In genomic region chr19:44260695-44261446, GRCh38 we compare ENCODE assay signal across 11 cellular contexts. TPM values are rescaled to one million over a fixed set of nuclear protein-coding genes. Genes with fewer than 3 reads are reported as not detected.
DNase-seq lines count a peak whose midpoint lies in the region; ATAC-seq and TF ChIP-seq lines count a peak whose summit lies in the region.
"Had no signal": no experiment of that assay in that cellular context is flagged by ENCODE, and none has a peak within 500 bp of the region (broad histone marks: within the 10 kb centered on the region; RNA-seq: fewer than 3 reads in every experiment).

No MANE protein-coding gene starts in this region.

- H3K36me3 ChIP-seq in GM23248 (ENCODE audit: low read depth) (no peaks in the 10 kb centered on the region), PC-9 (ENCODE audit: low read depth) (no peaks in the 10 kb centered on the region), psoas muscle (ENCODE audit: insufficient read depth in 1 of 2, low read depth in 1 of 2) (no peaks in the 10 kb centered on the region)

- H3K4me1 ChIP-seq in GM23248 (ENCODE audit: insufficient read depth) (peaks cover 6% of the 10 kb centered on the region; the same call in 1 of the 2 replicates), PC-9 (replicated peaks; ENCODE audit: insufficient read depth) (peaks cover 10% of the 10 kb centered on the region; the same call in 1 of the 2 replicates), psoas muscle (no peaks in the 10 kb centered on the region)
- H3K4me1 ChIP-seq: stomach had no signal

- WGBS in GM23248 (ENCODE audit: low coverage in 1 of 2, low lambda C conversion rate in 2 of 2, missing lambda C conversion rate in 2 of 2), 2 experiments, result 54 to 58% methylated on average over 6 of the region's 6 CpGs
- 48 to 51% (median 48%) methylated on average over 6 of the region's 6 CpGs for WGBS in psoas muscle, 3 donors

- in situ Hi-C loops in GM23248 (cut with MboI), result no loop called here

- peaks cover 6% of the 10 kb centered on the region; the same call in 1 of the 2 replicates for H3F3A ChIP-seq in GM23248 (ENCODE audit: insufficient read depth)
- H3F3A ChIP-seq in PC-9 (ENCODE audit: insufficient read depth, low read depth), result no peaks in the 10 kb centered on the region; the same call in 1 of the 2 replicates

- H3K4me3 ChIP-seq in GM23248, result no peak overlapping the region
- peak overlapping the region; percentile 50; the same call in 1 of the 2 replicates for H3K4me3 ChIP-seq in PC-9
- no peak overlapping the region for H3K4me3 ChIP-seq in fibroblast of mammary gland (ENCODE audit: control insufficient read depth, low read depth, low read length)
- H3K4me3 ChIP-seq in psoas muscle, result peak overlapping the region; percentile 58

- TF ChIP-seq CTCF in PC-9 (conservative IDR thresholded peaks at IDR 0.05) (no peak), fibroblast of mammary gland (conservative IDR thresholded peaks at IDR 0.05; ENCODE audit: control insufficient read depth, insufficient read depth, low read depth, low read length) (no peak), psoas muscle (IDR thresholded peaks at IDR 0.05) (no peak)

- H2AFZ ChIP-seq in GM23248 (peak overlapping the region; percentile 90), PC-9 (peak overlapping the region; percentile 95)

- H3K4me2 ChIP-seq in GM23248 (ENCODE audit: unreplicated experiment) (no peak overlapping the region), PC-9 (peak overlapping the region; percentile 76)

- POLR2A ChIA-PET in PC-9 (lab: Charles Lee; ENCODE audit: unreplicated experiment), result interaction anchor here (0.8 kb wide), 1 partner anchor 187 kb away, joined by 6 read pairs; the partner anchor contains the start of gene ZNF229

- no peaks in the 10 kb centered on the region for H3K9me2 ChIP-seq in GM23248 (ENCODE audit: insufficient read depth)
- no peaks in the 10 kb centered on the region for H3K9me2 ChIP-seq in PC-9 (ENCODE audit: insufficient read depth)

- CTCF ChIA-PET in PC-9 (lab: Charles Lee), result no interaction called here

- no peak overlapping the region for H3K9ac ChIP-seq in GM23248

- peak; percentile 9 for DNase-seq in GM23248
- no peak for DNase-seq in PC-9
- DNase-seq in fibroblast of mammary gland (ENCODE audit: low read depth), result peak; percentile 59
- DNase-seq in psoas muscle, result no peak
- no peak for DNase-seq in hypothalamus (lab: John Stamatoyannopoulos, UW)
- no peak for DNase-seq in pons (ENCODE audit: low spot score)
- DNase-seq: NCI-H2029; stimulated activated CD4-positive, alpha-beta T cell treated with anti-CD3 and anti-CD28 coated beads, Interleukin-12 subunit alpha, Interleukin-12 subunit beta, amount 100 ng/mL, for 4 hours; stomach had no signal

- H3K79me2 ChIP-seq in GM23248 (ENCODE audit: insufficient read depth) (no peaks in the 10 kb centered on the region), PC-9 (ENCODE audit: low read depth) (no peaks in the 10 kb centered on the region)

- H3K27ac ChIP-seq in GM23248 (no peak overlapping the region), PC-9 (no peak overlapping the region), psoas muscle (no peak overlapping the region)

- no peaks in the 10 kb centered on the region for H3K27me3 ChIP-seq in GM23248 (replicated peaks; ENCODE audit: insufficient read depth)
- no peaks in the 10 kb centered on the region for H3K27me3 ChIP-seq in PC-9 (ENCODE audit: insufficient read depth, low read depth)
- no peaks in the 10 kb centered on the region for H3K27me3 ChIP-seq in psoas muscle (ENCODE audit: insufficient read depth in 3 of 3, low read length in 2 of 3)
- H3K27me3 ChIP-seq: stomach had no signal

- intact Hi-C loops in PC-9 (cut with micrococcal nuclease; ENCODE audit: unreplicated experiment) (loop anchor here (2.0 kb wide), 1 partner anchor 44 kb away; the partner anchor contains the start of gene ZNF235), psoas muscle (cut with DNase I) (no loop called here)

- ATAC-seq in psoas muscle (no peak), HG02798 (IDR thresholded peaks at IDR 0.05; ENCODE audit: poor library complexity, unreplicated experiment) (no peak)
- ATAC-seq: left lobe of liver had no signal

- H3K9me3 ChIP-seq in GM23248 (ENCODE audit: low read depth) (peaks cover 3% of the 10 kb centered on the region), PC-9 (ENCODE audit: insufficient read depth, low read depth) (peaks cover 6% of the 10 kb centered on the region), psoas muscle (peaks cover 69% of the 10 kb centered on the region)

- H4K20me1 ChIP-seq in GM23248 (ENCODE audit: insufficient read depth) (no peaks in the 10 kb centered on the region), PC-9 (ENCODE audit: insufficient read depth) (no peaks in the 10 kb centered on the region)

- no TSS peak for BruUV-seq in PC-9 (replicated peaks; lab: Mats Ljungman, UMichigan)

RNA-seq across cellular contexts. Expression of gene ZNF233, which starts 1.2 kb away (rescaled TPM):
- total RNA-seq in GM23248 (2014; rRNA removed; shearing (Covaris generic)), result 0.13 and 0.86 TPM in 2 replicates
- polyA plus RNA-seq in GM23248 (2016; fragmentation: Nextera tagmentation; extraction: Ambion mirVana) (0.61 and 0.80 TPM in 2 replicates), psoas muscle (1 to 10 TPM in 1 of 3 donors, under 1 TPM in 2; 0.34 to 2.1 (median 0.77) TPM)
- total RNA-seq in PC-9 (2021) (0.41 and 0.88 TPM in 2 replicates), psoas muscle (1 to 10 TPM in 2 of 4 donors, under 1 TPM in 2; 0.25 to 4.5 (median 1.1) TPM)
- total RNA-seq: left lobe of liver had no signal

RNA-seq across cellular contexts. Expression of gene ZNF235, which starts 44.0 kb away (rescaled TPM):
- 1.0 and 2.1 TPM in 2 replicates for total RNA-seq in GM23248 (2014; rRNA removed; shearing (Covaris generic))
- 1.4 and 2.6 TPM in 2 replicates for polyA plus RNA-seq in GM23248 (2016; fragmentation: Nextera tagmentation; extraction: Ambion mirVana)
- total RNA-seq in PC-9 (2021), result 4.3 and 5.9 TPM in 2 replicates
- 1 to 10 TPM; 1.4 to 2.6 (median 2.1) TPM for total RNA-seq in psoas muscle
- polyA plus RNA-seq in psoas muscle, result 1 to 10 TPM; 1.1 to 3.2 (median 1.5) TPM

RNA-seq across cellular contexts. Expression of gene ZNF227, which starts 48.5 kb away (rescaled TPM):
- total RNA-seq in GM23248 (2014; rRNA removed; shearing (Covaris generic)), result 7.6 and 16.1 TPM in 2 replicates
- 7.5 and 7.8 TPM in 2 replicates for polyA plus RNA-seq in GM23248 (2016; fragmentation: Nextera tagmentation; extraction: Ambion mirVana)
- total RNA-seq in PC-9 (2021), result 14.2 and 16.5 TPM in 2 replicates
- total RNA-seq in psoas muscle, result 10 to 100 TPM in 2 of 4 donors, 1 to 10 TPM in 2; 5.9 to 10.8 (median 10.1) TPM
- polyA plus RNA-seq in psoas muscle, result 10 to 100 TPM in 1 of 3 donors, 1 to 10 TPM in 2; 2.3 to 10.6 (median 2.9) TPM

Comparison
In these comparisons a context has a peak if more than half of its experiments do, and no peak if none do; other contexts are left out.
1. DNase-seq: peak in GM23248 (single experiment) and fibroblast of mammary gland (single experiment); none in PC-9 (0 of 2), psoas muscle (0 of 2), hypothalamus (0 of 51) and pons (single experiment).
2. H3K4me3 ChIP-seq: peak in PC-9 (single experiment) and psoas muscle (single experiment); none in GM23248 (single experiment) and fibroblast of mammary gland (single experiment).